ENCODE assay signal across 22 cellular contexts in genomic region chr6:35051393-35051792, GRCh38.
DNase-seq lines count a peak whose midpoint lies in the region; ATAC-seq and TF ChIP-seq lines count a peak whose summit lies in the region.
"Had no signal": no experiment of that assay in that cellular context is flagged by ENCODE, and none has a peak within 500 bp of the region (broad histone marks: within the 10 kb centered on the region; RNA-seq: fewer than 3 reads in every experiment).

No MANE protein-coding gene starts in this region.

- H3K27ac ChIP-seq in hepatocyte (peak overlapping the region; percentile 93), skin epidermis (peak overlapping the region in 12 of 21 experiments; percentile 50 to 89 (median 78)), Peyer's patch (peak overlapping the region in 1 of 4 donors; percentile 78)
- no peak overlapping the region for H3K27ac ChIP-seq in CD8-positive, alpha-beta memory T cell (ENCODE audit: low read depth, low read length)
- H3K27ac ChIP-seq: cardiac muscle cell had no signal

- H3K4me1 ChIP-seq in hepatocyte (ENCODE audit: insufficient read depth), result peaks cover 64% of the 10 kb centered on the region
- peaks cover 0 to 73% (median 5%) of the 10 kb centered on the region in 4 donors for H3K4me1 ChIP-seq in Peyer's patch
- H3K4me1 ChIP-seq in CD8-positive, alpha-beta memory T cell (ENCODE audit: insufficient read depth, low read length), result peaks cover 12% of the 10 kb centered on the region

- no peak overlapping the region for H3K27ac Mint-ChIP-seq in CD8-positive, alpha-beta memory T cell
- H3K27ac Mint-ChIP-seq: activated CD8-positive, alpha-beta T cell treated with anti-CD3 and anti-CD28 coated beads for 36 hours; activated naive CD4-positive, alpha-beta T cell treated with anti-CD3 and anti-CD28 coated beads for 36 hours; CD4-positive, alpha-beta T cell had no signal

- no peaks in the 10 kb centered on the region for H3K36me3 ChIP-seq in hepatocyte (replicated peaks; ENCODE audit: insufficient read depth, low read depth)
- no peaks in the 10 kb centered on the region for H3K36me3 ChIP-seq in Peyer's patch
- no peaks in the 10 kb centered on the region for H3K36me3 ChIP-seq in CD8-positive, alpha-beta memory T cell (ENCODE audit: insufficient read depth, low read length)
- H3K36me3 ChIP-seq: cardiac muscle cell, ovary had no signal

- no peak overlapping the region for H3K4me3 Mint-ChIP-seq in CD8-positive, alpha-beta memory T cell
- H3K4me3 Mint-ChIP-seq: activated CD8-positive, alpha-beta T cell treated with anti-CD3 and anti-CD28 coated beads for 36 hours; activated naive CD4-positive, alpha-beta T cell treated with anti-CD3 and anti-CD28 coated beads for 36 hours; CD4-positive, alpha-beta T cell had no signal

- H3K4me3 ChIP-seq in hepatocyte (no peak overlapping the region), skin epidermis (no peak overlapping the region), Peyer's patch (no peak overlapping the region)
- H3K4me3 ChIP-seq in CD8-positive, alpha-beta memory T cell (ENCODE audit: low read length), result no peak overlapping the region
- H3K4me3 ChIP-seq: cardiac muscle cell, lung, ovary had no signal

- H3K4me1 Mint-ChIP-seq in CD8-positive, alpha-beta memory T cell, result peaks cover 8 to 12% (median 10%) of the 10 kb centered on the region in 3 donors

- H3K27me3 ChIP-seq in hepatocyte, result no peaks in the 10 kb centered on the region
- no peaks in the 10 kb centered on the region for H3K27me3 ChIP-seq in Peyer's patch
- no peaks in the 10 kb centered on the region for H3K27me3 ChIP-seq in CD8-positive, alpha-beta memory T cell (ENCODE audit: insufficient read depth, low read length, poor library complexity, severe bottlenecking)
- H3K27me3 ChIP-seq: cardiac muscle cell, ovary had no signal

- no peak overlapping the region for H2AFZ ChIP-seq in hepatocyte

- POLR2A ChIA-PET in CD8-positive, alpha-beta memory T cell (lab: Charles Lee), result no interaction called here

- no peak for TF ChIP-seq POLR2A in Peyer's patch (IDR thresholded peaks at IDR 0.05)

- DNase-seq in G401 (ENCODE audit: low spot score) (peak; percentile 35), NCI-H345 (lab: John Stamatoyannopoulos, UW) (peak; percentile 87), hepatocyte (ENCODE audit: low spot score) (no peak), Peyer's patch (no peak)
- no peak for DNase-seq in CD8-positive, alpha-beta memory T cell
- no peak for DNase-seq in activated CD8-positive, alpha-beta memory T cell treated with anti-CD3 and anti-CD28 coated beads for 24 hours
- DNase-seq: activated CD4-positive, CD25-positive, alpha-beta regulatory T cell treated with anti-CD3 and anti-CD28 coated beads, Interleukin-2, amount 50 U/mL, for 72 hours; activated CD8-positive, alpha-beta T cell treated with anti-CD3 and anti-CD28 coated beads for 36 hours; activated naive CD4-positive, alpha-beta T cell treated with anti-CD3 and anti-CD28 coated beads for 36 hours; activated T-cell treated with anti-CD3 and anti-CD28 coated beads, Interleukin-2, amount 50 U/mL, for 1 hour; amniotic stem cell; CD4-positive, alpha-beta T cell; islet precursor cell; NCI-H1436 treated with DMSO at 0.1 percent for 48 hours; NCI-H2171; NCI-H748 treated with DMSO at 0.1 percent for 48 hours; ovary had no signal

- TF ChIP-seq CTCF in hepatocyte (IDR thresholded peaks at IDR 0.05; ENCODE audit: poor library complexity) (no peak), Peyer's patch (IDR thresholded peaks at IDR 0.05) (no peak)

- ATAC-seq in HG03565 (IDR thresholded peaks at IDR 0.05; ENCODE audit: unreplicated experiment), result no peak
- ATAC-seq: activated CD8-positive, alpha-beta T cell treated with anti-CD3 and anti-CD28 coated beads for 36 hours; sciatic nerve had no signal

- no peak overlapping the region for H3K4me2 ChIP-seq in hepatocyte

- H3K9me3 ChIP-seq in hepatocyte (ENCODE audit: low read depth), result no peaks in the 10 kb centered on the region
- no peaks in the 10 kb centered on the region for H3K9me3 ChIP-seq in Peyer's patch
- no peaks in the 10 kb centered on the region for H3K9me3 ChIP-seq in CD8-positive, alpha-beta memory T cell (ENCODE audit: low read length)
- H3K9me3 ChIP-seq: ovary had no signal

- H3K79me2 ChIP-seq in hepatocyte, result peaks cover 8% of the 10 kb centered on the region

- no peaks in the 10 kb centered on the region for H3K9me3 Mint-ChIP-seq in CD8-positive, alpha-beta memory T cell
- H3K9me3 Mint-ChIP-seq: activated CD8-positive, alpha-beta T cell treated with anti-CD3 and anti-CD28 coated beads for 36 hours; activated naive CD4-positive, alpha-beta T cell treated with anti-CD3 and anti-CD28 coated beads for 36 hours; CD4-positive, alpha-beta T cell had no signal

- peaks cover 0 to 1% of the 10 kb centered on the region in 2 donors for H3K27me3 Mint-ChIP-seq in CD8-positive, alpha-beta memory T cell
- H3K27me3 Mint-ChIP-seq: activated CD8-positive, alpha-beta T cell treated with anti-CD3 and anti-CD28 coated beads for 36 hours; CD4-positive, alpha-beta T cell had no signal

- in situ Hi-C loops in G401 (cut with HindIII; ENCODE audit: low sequenced_read_pairs), result no loop called here

- H3K36me3 Mint-ChIP-seq in CD8-positive, alpha-beta memory T cell, result peaks cover 1 to 16% (median 3%) of the 10 kb centered on the region in 3 donors

- WGBS in hepatocyte (ENCODE audit: low lambda C conversion rate, missing lambda C conversion rate), result 97% methylated on average over 7 of the region's 7 CpGs

- no peaks in the 10 kb centered on the region for H3K9me2 ChIP-seq in hepatocyte (replicated peaks; ENCODE audit: insufficient read depth)

- CTCF ChIA-PET in CD8-positive, alpha-beta memory T cell (lab: Charles Lee), result no interaction called here

- no peaks in the 10 kb centered on the region for H4K20me1 ChIP-seq in hepatocyte (ENCODE audit: insufficient read depth, poor library complexity, severe bottlenecking)

Comparison
In these comparisons a context has a peak if more than half of its experiments do, and no peak if none do; other contexts are left out.
1. DNase-seq: peak in G401 (single experiment) and NCI-H345 (single experiment); none in hepatocyte (single experiment), Peyer's patch (0 of 3), CD8-positive, alpha-beta memory T cell (0 of 5) and activated CD8-positive, alpha-beta memory T cell treated with anti-CD3 and anti-CD28 coated beads for 24 hours (single experiment).